13 cellular contexts compared by ENCODE assay signal in the genomic region with DNA sequence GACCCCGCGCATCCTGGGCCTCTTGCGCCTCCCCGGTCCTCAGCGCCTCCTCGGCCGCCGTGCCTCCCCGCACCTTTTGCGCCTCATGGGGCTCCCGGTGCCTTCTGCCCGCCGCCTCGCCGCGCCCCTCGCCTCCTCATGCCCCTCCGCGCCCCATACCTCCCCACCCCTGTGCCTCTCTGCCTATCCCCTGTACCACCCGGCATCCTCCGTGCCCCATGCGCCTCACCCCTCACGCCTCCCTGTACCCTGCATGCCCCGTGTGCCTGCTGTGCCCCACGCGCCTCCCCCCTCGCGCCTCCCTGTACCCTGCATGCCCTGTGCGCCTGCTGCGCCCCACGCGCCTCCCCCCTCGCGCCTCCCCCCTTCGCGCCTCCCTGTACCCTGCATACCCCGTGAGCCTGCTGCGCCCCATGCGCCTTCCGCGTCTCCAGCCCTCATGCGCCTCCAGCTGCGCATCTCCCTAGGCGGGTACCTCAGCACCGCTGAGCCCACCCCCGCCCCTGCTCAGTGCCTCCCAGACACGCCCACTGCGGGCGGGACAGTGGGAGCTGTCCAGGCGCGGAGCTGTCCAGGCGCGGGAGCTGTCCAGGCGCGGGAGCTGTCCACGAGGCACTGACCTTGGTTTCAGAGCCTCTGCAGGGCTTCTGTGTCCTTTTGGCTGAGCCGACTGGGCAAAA. TPM values are rescaled to one million over a fixed set of nuclear protein-coding genes. Genes with fewer than 3 reads are reported as not detected.
DNase-seq lines count a peak whose midpoint lies in the region; ATAC-seq and TF ChIP-seq lines count a peak whose summit lies in the region.
"Had no signal": no experiment of that assay in that cellular context is flagged by ENCODE, and none has a peak within 500 bp of the region (broad histone marks: within the 10 kb centered on the region; RNA-seq: fewer than 3 reads in every experiment).

No MANE protein-coding gene starts in this region.

- peak; percentile 17 to 29 for ATAC-seq in activated T-cell treated with anti-CD3 and anti-CD28 coated beads, Interleukin-2, amount 50 U/mL, for 72 hours (replicated peaks in 1 of 2)
- ATAC-seq in lower lobe of right lung (peak; percentile 33 to 75), upper lobe of right lung (peak; percentile 82)

- DNase-seq in activated T-cell treated with anti-CD3 and anti-CD28 coated beads, Interleukin-2, amount 50 U/mL, for 72 hours: no peak
- DNase-seq in activated T-cell treated with anti-CD3 and anti-CD28 coated beads, Interleukin-2, amount 50 U/mL, for 1 hour: no peak
- peak; percentile 60 for DNase-seq in epithelial cell of esophagus (ENCODE audit: low read depth)
- peak; percentile 56 for DNase-seq in lower lobe of right lung
- DNase-seq in upper lobe of right lung: peak; percentile 72
- DNase-seq in A172 (ENCODE audit: low spot score): no peak
- no peak for DNase-seq in NAMALWA (ENCODE audit: low spot score)
- no peak for DNase-seq in OCI-M2 (lab: John Stamatoyannopoulos, UW; ENCODE audit: unreplicated experiment)
- DNase-seq: kidney glomerular epithelial cell, NCI-H1436 treated with DMSO at 0.1 percent for 48 hours, SIG-M5, transverse colon had no signal

- intact Hi-C loops in lower lobe of right lung (cut with DNase I): no loop called here
- intact Hi-C loops in upper lobe of right lung (cut with DNase I): no loop called here

- H3K4me1 ChIP-seq in lower lobe of right lung (peaks cover 25% of the 10 kb centered on the region), upper lobe of right lung (peaks cover 30% of the 10 kb centered on the region)

- TF ChIP-seq CTCF in epithelial cell of esophagus (IDR thresholded peaks at IDR 0.05; ENCODE audit: insufficient read depth, low read depth, low read length, missing control alignments) (no peak), lower lobe of right lung (IDR thresholded peaks at IDR 0.05) (no peak), upper lobe of right lung (IDR thresholded peaks at IDR 0.05) (no peak)

- H3K4me1 Mint-ChIP-seq in activated T-cell treated with anti-CD3 and anti-CD28 coated beads, Interleukin-2, amount 50 U/mL, for 72 hours (ENCODE audit: low read depth): peaks cover 31% of the 10 kb centered on the region

- peaks cover 6 to 19% of the 10 kb centered on the region in 2 donors for H3K36me3 Mint-ChIP-seq in activated T-cell treated with anti-CD3 and anti-CD28 coated beads, Interleukin-2, amount 50 U/mL, for 72 hours (ENCODE audit: insufficient read depth in 2 of 2)

- H3K9me3 Mint-ChIP-seq in activated T-cell treated with anti-CD3 and anti-CD28 coated beads, Interleukin-2, amount 50 U/mL, for 72 hours: no peaks in the 10 kb centered on the region

- H3K36me3 ChIP-seq in lower lobe of right lung: peaks cover 22% of the 10 kb centered on the region
- H3K36me3 ChIP-seq in upper lobe of right lung: peaks cover 18% of the 10 kb centered on the region

- H3K27me3 ChIP-seq in lower lobe of right lung (ENCODE audit: low read depth) (no peaks in the 10 kb centered on the region), upper lobe of right lung (no peaks in the 10 kb centered on the region)
- H3K27me3 ChIP-seq: transverse colon had no signal

- no peak overlapping the region for H3K4me3 ChIP-seq in epithelial cell of esophagus (ENCODE audit: low read length)
- H3K4me3 ChIP-seq in lower lobe of right lung: no peak overlapping the region
- no peak overlapping the region for H3K4me3 ChIP-seq in upper lobe of right lung
- H3K4me3 ChIP-seq: transverse colon had no signal

- H3K27ac ChIP-seq in lower lobe of right lung (no peak overlapping the region), upper lobe of right lung (no peak overlapping the region)
- H3K27ac ChIP-seq: transverse colon had no signal

- peak overlapping the region; percentile 30 to 41 for H3K4me3 Mint-ChIP-seq in activated T-cell treated with anti-CD3 and anti-CD28 coated beads, Interleukin-2, amount 50 U/mL, for 72 hours
- H3K4me3 Mint-ChIP-seq: dendritic cell treated with granulocyte-macrophage colony-stimulating factor and Interleukin-4, amounts not matched to agents 40 ng/mL and 50 ng/mL, for 4 days had no signal

- no peak overlapping the region for H3K27ac Mint-ChIP-seq in activated T-cell treated with anti-CD3 and anti-CD28 coated beads, Interleukin-2, amount 50 U/mL, for 72 hours
- H3K27ac Mint-ChIP-seq: dendritic cell treated with granulocyte-macrophage colony-stimulating factor and Interleukin-4, amounts not matched to agents 40 ng/mL and 50 ng/mL, for 4 days had no signal

- H3K9me3 ChIP-seq in lower lobe of right lung: no peaks in the 10 kb centered on the region
- H3K9me3 ChIP-seq in upper lobe of right lung: no peaks in the 10 kb centered on the region
- H3K9me3 ChIP-seq: transverse colon had no signal

- H3K27me3 Mint-ChIP-seq in activated T-cell treated with anti-CD3 and anti-CD28 coated beads, Interleukin-2, amount 50 U/mL, for 72 hours (ENCODE audit: low read depth): no peaks in the 10 kb centered on the region

RNA-seq across cellular contexts. Expression of gene IGF2R, which starts 37.1 kb away (rescaled TPM):
- 10 to 100 TPM; 68.9 to 83.6 TPM for total RNA-seq in activated T-cell treated with anti-CD3 and anti-CD28 coated beads, Interleukin-2, amount 50 U/mL, for 72 hours
- total RNA-seq in lower lobe of right lung: 156 TPM
- 144 TPM for total RNA-seq in upper lobe of right lung
- 78.4 and 99.8 TPM in 2 replicates for total RNA-seq in A172 (2014; rRNA removed; shearing (Covaris generic))

Comparison
In these comparisons a context has a peak if more than half of its experiments do, and no peak if none do; other contexts are left out.
1. ATAC-seq: peak in every context shown above with its lines; median percentile 82 in upper lobe of right lung; 54 in lower lobe of right lung; 23 in activated T-cell treated with anti-CD3 and anti-CD28 coated beads, Interleukin-2, amount 50 U/mL, for 72 hours.
2. DNase-seq: peak in epithelial cell of esophagus (single experiment), lower lobe of right lung (single experiment) and upper lobe of right lung (single experiment); none in activated T-cell treated with anti-CD3 and anti-CD28 coated beads, Interleukin-2, amount 50 U/mL, for 72 hours (0 of 2), activated T-cell treated with anti-CD3 and anti-CD28 coated beads, Interleukin-2, amount 50 U/mL, for 1 hour (single experiment), A172 (single experiment), NAMALWA (single experiment) and OCI-M2 (single experiment).